In the genomic region with DNA sequence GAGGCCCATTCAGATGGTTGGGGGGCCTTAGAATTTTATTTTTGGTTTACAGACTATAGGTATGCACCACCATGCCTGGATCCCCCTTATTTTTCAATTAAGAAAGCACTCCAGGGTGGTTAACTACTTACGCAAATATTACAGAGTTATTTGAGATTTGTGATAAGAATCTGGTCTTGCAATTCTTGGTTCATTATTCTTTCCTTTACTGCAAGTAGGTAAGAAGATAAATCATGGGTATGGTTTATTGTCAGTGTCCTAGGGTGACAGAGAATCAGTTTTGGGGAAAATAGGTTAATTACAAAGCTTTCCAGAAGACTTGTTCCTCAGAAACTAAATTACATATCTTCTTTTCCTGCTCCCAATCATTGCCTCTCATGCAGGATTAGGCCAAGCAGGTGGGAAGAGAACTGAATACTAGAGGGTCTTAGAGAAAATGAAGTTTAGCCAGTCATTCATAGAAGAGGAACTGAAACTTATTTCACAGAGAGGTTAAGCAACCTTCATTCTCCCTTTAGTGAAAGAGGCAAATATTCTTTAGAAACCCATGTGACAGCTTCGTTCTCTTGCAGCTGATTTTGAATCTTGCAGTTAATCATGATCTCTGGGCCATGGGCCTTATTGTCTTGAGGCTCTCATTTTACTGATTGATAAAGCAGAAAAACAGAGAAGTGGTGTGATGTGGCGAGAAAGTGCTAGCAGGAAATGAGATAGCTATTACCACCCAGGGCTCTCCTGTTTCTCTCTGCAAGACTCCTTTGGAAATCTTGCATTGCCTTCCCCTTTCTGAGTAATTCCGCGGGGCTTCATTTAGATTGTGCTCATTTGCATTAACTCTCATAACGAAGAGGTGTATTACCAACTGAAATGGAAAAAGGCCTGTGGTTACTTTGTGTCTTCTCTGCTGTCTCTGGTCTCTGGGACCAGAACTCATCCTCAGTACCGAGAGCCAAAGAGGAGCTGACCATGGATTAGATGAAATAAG, we compare ENCODE assay signal across 9 cellular contexts. TPM values are rescaled to one million over a fixed set of nuclear protein-coding genes. Genes with fewer than 3 reads are reported as not detected.
DNase-seq lines count a peak whose midpoint lies in the region; ATAC-seq and TF ChIP-seq lines count a peak whose summit lies in the region.
"Had no signal": no experiment of that assay in that cellular context is flagged by ENCODE, and none has a peak within 500 bp of the region (broad histone marks: within the 10 kb centered on the region; RNA-seq: fewer than 3 reads in every experiment).

No MANE protein-coding gene starts in this region.

- peak; percentile 60 to 70 for ATAC-seq in activated CD4-positive, CD25-positive, alpha-beta regulatory T cell treated with anti-CD3 and anti-CD28 coated beads, Interleukin-2, amount 50 U/mL, for 24 hours
- ATAC-seq in HG02938 (IDR thresholded peaks at IDR 0.05; ENCODE audit: unreplicated experiment), result peak; percentile 91

- H4K20me1 ChIP-seq in OCI-LY7 (ENCODE audit: insufficient read depth, low read length) (no peaks in the 10 kb centered on the region), neural progenitor cell (ENCODE audit: low read depth) (no peaks in the 10 kb centered on the region)

- 55 to 60% methylated on average over 7 of the region's 7 CpGs for WGBS in esophagus squamous epithelium, 2 donors

- peaks cover 23% of the 10 kb centered on the region for H3K4me1 Mint-ChIP-seq in neural progenitor cell

- peak overlapping the region; percentile 86 for H3K4me2 ChIP-seq in OCI-LY7 (ENCODE audit: low read length)
- peak overlapping the region; percentile 17 for H3K4me2 ChIP-seq in neural progenitor cell

- TF ChIP-seq CTCF in OCI-LY7 (conservative IDR thresholded peaks at IDR 0.05; ENCODE audit: low read length) (no peak), neural progenitor cell (IDR thresholded peaks at IDR 0.05) (no peak), esophagus squamous epithelium (IDR thresholded peaks at IDR 0.05) (no peak)

- intact Hi-C loops in OCI-LY7 (cut with micrococcal nuclease; ENCODE audit: unreplicated experiment) (loop anchor here (2.0 to 5.0 kb wide), 2 partner anchors 37 to 223 kb away; a partner anchor contains a TSS), esophagus squamous epithelium (cut with DNase I) (no loop called here)

- peaks cover 61% of the 10 kb centered on the region for H3K4me1 ChIP-seq in OCI-LY7 (ENCODE audit: insufficient read depth, low read length, poor library complexity, severe bottlenecking)
- peaks cover 13% of the 10 kb centered on the region for H3K4me1 ChIP-seq in neural progenitor cell
- no peaks in the 10 kb centered on the region for H3K4me1 ChIP-seq in esophagus squamous epithelium

- H3F3A ChIP-seq in neural progenitor cell (ENCODE audit: low read depth), result peaks cover 6% of the 10 kb centered on the region

- no TSS peak for BruUV-seq in OCI-LY7 (replicated peaks; lab: Mats Ljungman, UMichigan)

- H2AFZ ChIP-seq in OCI-LY7 (ENCODE audit: low read length) (peak overlapping the region; percentile 71), neural progenitor cell (replicated peaks) (peak overlapping the region; percentile 19)

- H3K9me3 Mint-ChIP-seq in neural progenitor cell, result no peaks in the 10 kb centered on the region

- H3K27ac ChIP-seq in OCI-LY7 (ENCODE audit: low read depth, low read length, poor library complexity, severe bottlenecking) (peak overlapping the region; percentile 98), neural progenitor cell (peak overlapping the region; percentile 67), esophagus squamous epithelium (peak overlapping the region in 1 of 4 donors; percentile 5)
- H3K27ac ChIP-seq: 22Rv1 had no signal

- H3K4me3 ChIP-seq in OCI-LY7 (ENCODE audit: low read depth, low read length, poor library complexity, severe bottlenecking) (peak overlapping the region; percentile 61), neural progenitor cell (no peak overlapping the region), esophagus squamous epithelium (no peak overlapping the region)

- no peak overlapping the region for H3K9ac ChIP-seq in neural progenitor cell

- no peak for DNase-seq in activated CD4-positive, CD25-positive, alpha-beta regulatory T cell (lab: John Stamatoyannopoulos, UW)
- peak; percentile 92 for DNase-seq in OCI-LY7 (ENCODE audit: low spot score)
- no peak for DNase-seq in neural progenitor cell (ENCODE audit: low spot score)
- no peak for DNase-seq in HEK293T (ENCODE audit: extremely low spot score)
- DNase-seq in esophagus squamous epithelium (lab: John Stamatoyannopoulos, UW), result no peak
- no peak for DNase-seq in NCI-H1048 (lab: John Stamatoyannopoulos, UW)

- H3K36me3 Mint-ChIP-seq in neural progenitor cell, result no peaks in the 10 kb centered on the region

- H3K27me3 ChIP-seq in neural progenitor cell (no peaks in the 10 kb centered on the region), esophagus squamous epithelium (no peaks in the 10 kb centered on the region)

- CTCF ChIA-PET in OCI-LY7 (lab: Charles Lee; ENCODE audit: unreplicated experiment), result no interaction called here
- CTCF ChIA-PET in HEK293T (lab: Yijun Ruan, JAX), result interaction anchor here (1.1 kb wide), 1 partner anchor 19 kb away, joined by 3 read pairs; no protein-coding TSS in a partner anchor

- TF ChIP-seq POLR2A in esophagus squamous epithelium (IDR thresholded peaks at IDR 0.05), result no peak

- POLR2A ChIA-PET in OCI-LY7 (lab: Charles Lee) (interaction anchor here (0.5 to 3.2 kb wide), 12 partner anchors 20 to 414 kb away, joined by 3 to 13 read pairs (median 4); a partner anchor contains a TSS), HEK293T (lab: Yijun Ruan, JAX) (no interaction called here)

- no peaks in the 10 kb centered on the region for H3K9me2 ChIP-seq in OCI-LY7 (ENCODE audit: insufficient read depth, low read length)

- H3K4me3 Mint-ChIP-seq in neural progenitor cell, result no peak overlapping the region

- H3K27me3 Mint-ChIP-seq in neural progenitor cell (ENCODE audit: insufficient read depth, low read depth), result peaks cover 2% of the 10 kb centered on the region

- peaks cover 6% of the 10 kb centered on the region; the same call in 1 of the 2 replicates for H3K79me2 ChIP-seq in OCI-LY7 (ENCODE audit: insufficient read depth, low read depth, low read length)
- H3K79me2 ChIP-seq in neural progenitor cell (ENCODE audit: low read depth), result no peaks in the 10 kb centered on the region

- peaks cover 9% of the 10 kb centered on the region; the same call in 1 of the 2 replicates for H3K9me3 ChIP-seq in OCI-LY7 (ENCODE audit: low read length)
- no peaks in the 10 kb centered on the region for H3K9me3 ChIP-seq in neural progenitor cell (ENCODE audit: low read depth)
- no peaks in the 10 kb centered on the region for H3K9me3 ChIP-seq in esophagus squamous epithelium

- H3K36me3 ChIP-seq in OCI-LY7 (ENCODE audit: insufficient read depth, low read length) (no peaks in the 10 kb centered on the region), neural progenitor cell (no peaks in the 10 kb centered on the region), esophagus squamous epithelium (no peaks in the 10 kb centered on the region)

- no peak overlapping the region for H3K27ac Mint-ChIP-seq in neural progenitor cell

TF ChIP-seq in HEK293T, 16 proteins besides CTCF, POLR2A, EP300 and RAD21:
- no peak for TF ChIP-seq SUZ12 (IDR thresholded peaks at IDR 0.05)
- TF ChIP-seq FOXK2 (IDR thresholded peaks at IDR 0.05), result no peak
- no peak for TF ChIP-seq TARDBP (IDR thresholded peaks at IDR 0.05)
- TF ChIP-seq NFRKB (IDR thresholded peaks at IDR 0.05), result no peak
- TF ChIP-seq CTBP1 (IDR thresholded peaks at IDR 0.05; ENCODE audit: borderline replicate concordance), result no peak
- TF ChIP-seq FOXA1 (IDR thresholded peaks at IDR 0.05), result no peak
- no peak for TF ChIP-seq SP1 (IDR thresholded peaks at IDR 0.05)
- TF ChIP-seq, protein P1, sequence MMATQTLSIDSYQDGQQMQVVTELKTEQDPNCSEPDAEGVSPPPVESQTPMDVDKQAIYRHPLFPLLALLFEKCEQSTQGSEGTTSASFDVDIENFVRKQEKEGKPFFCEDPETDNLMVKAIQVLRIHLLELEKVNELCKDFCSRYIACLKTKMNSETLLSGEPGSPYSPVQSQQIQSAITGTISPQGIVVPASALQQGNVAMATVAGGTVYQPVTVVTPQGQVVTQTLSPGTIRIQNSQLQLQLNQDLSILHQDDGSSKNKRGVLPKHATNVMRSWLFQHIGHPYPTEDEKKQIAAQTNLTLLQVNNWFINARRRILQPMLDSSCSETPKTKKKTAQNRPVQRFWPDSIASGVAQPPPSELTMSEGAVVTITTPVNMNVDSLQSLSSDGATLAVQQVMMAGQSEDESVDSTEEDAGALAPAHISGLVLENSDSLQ (IDR thresholded peaks at IDR 0.05), result no peak
TF ChIP-seq in HEK293T: peak in this region for 0.

RNA-seq across cellular contexts. Expression of a gene that starts 44.8 kb away (rescaled TPM):
- 18.6 and 22.3 TPM in 2 replicates for total RNA-seq in OCI-LY7 (2014; rRNA removed; shearing (Covaris generic))
- total RNA-seq in OCI-LY7 (2022), result 37.7 and 43.8 TPM in 2 replicates
- 3.0 and 5.8 TPM in 2 replicates for total RNA-seq in neural progenitor cell (ENCODE audit: low replicate concordance)
- total RNA-seq in esophagus squamous epithelium, result 1 to 10 TPM; 3.2 to 9.0 (median 5.5) TPM

RNA-seq across cellular contexts. Expression of a gene that starts 46.5 kb away (rescaled TPM):
- 0.08 and 0.28 TPM in 2 replicates for total RNA-seq in OCI-LY7 (2014; rRNA removed; shearing (Covaris generic))
- total RNA-seq in OCI-LY7 (2022) (not detected in 2 replicates), neural progenitor cell (ENCODE audit: low replicate concordance) (1.8 and 2.1 TPM in 2 replicates), esophagus squamous epithelium (not detected)
